Comparison of ENCODE assay signal across 1 cellular context in genomic region chr19:46076031-46076880, GRCh38.
TF ChIP-seq lines count a peak whose summit lies in the region.

No MANE protein-coding gene starts in this region.

TF ChIP-seq in HCT116, 20 proteins besides CTCF, POLR2A, EP300 and RAD21 (continued from another document):
- TF ChIP-seq ATF3 (IDR thresholded peaks at IDR 0.05) = no peak
